In genomic region chr17:65041518-65041917, GRCh38 we compare ENCODE assay signal across 9 cellular contexts. TPM values are rescaled to one million over a fixed set of nuclear protein-coding genes. Genes with fewer than 3 reads are reported as not detected.
DNase-seq lines count a peak whose midpoint lies in the region; ATAC-seq and TF ChIP-seq lines count a peak whose summit lies in the region.
"Had no signal": no experiment of that assay in that cellular context is flagged by ENCODE, and none has a peak within 500 bp of the region (broad histone marks: within the 10 kb centered on the region; RNA-seq: fewer than 3 reads in every experiment).

No MANE protein-coding gene starts in this region.

- H3K9me3 ChIP-seq in liver (ENCODE audit: control insufficient read depth in 4 of 4, low read length in 3 of 4) (no peaks in the 10 kb centered on the region), transverse colon (no peaks in the 10 kb centered on the region)

- TF ChIP-seq CTCF in liver (IDR thresholded peaks at IDR 0.05; ENCODE audit: low read depth, low read length, missing input control) (no peak), transverse colon (IDR thresholded peaks at IDR 0.05) (no peak)

- DNase-seq in Right ventricle myocardium inferior (ENCODE audit: missing footprints) (no peak), Right ventricle myocardium superior (no peak), transverse colon (no peak), GDM1 (lab: John Stamatoyannopoulos, UW) (no peak)
- DNase-seq in activated naive CD4-positive, alpha-beta T cell treated with anti-CD3 and anti-CD28 coated beads, Interleukin-2, amount 10 ng/mL, durations not matched to agents 7 days and 5 days = peak; percentile 44
- DNase-seq: foreskin keratinocyte had no signal

- no peak for TF ChIP-seq POLR2A in transverse colon (IDR thresholded peaks at IDR 0.05)

- peak overlapping the region in 1 of 2 donors; percentile 16 for H3K9ac ChIP-seq in liver (ENCODE audit: low read depth in 1 of 2, low read length in 2 of 2)

- TF ChIP-seq RAD21 in liver (IDR thresholded peaks at IDR 0.05) = peak in 1 of 2 donors; percentile 16

- peaks cover 51% of the 10 kb centered on the region for H3K36me3 Mint-ChIP-seq in activated naive CD4-positive, alpha-beta T cell treated with anti-CD3 and anti-CD28 coated beads, Interleukin-2, amount 10 ng/mL, durations not matched to agents 7 days and 5 days

- intact Hi-C loops in Right ventricle myocardium inferior (cut with DNase I) = no loop called here
- intact Hi-C loops in Right ventricle myocardium superior (cut with DNase I) = no loop called here
- intact Hi-C loops in transverse colon (cut with DNase I; ENCODE audit: low total_unique reads) = no loop called here

- peaks cover 71% of the 10 kb centered on the region for H3K4me1 Mint-ChIP-seq in activated naive CD4-positive, alpha-beta T cell treated with anti-CD3 and anti-CD28 coated beads, Interleukin-2, amount 10 ng/mL, durations not matched to agents 7 days and 5 days

- H3K9me3 Mint-ChIP-seq in activated naive CD4-positive, alpha-beta T cell treated with anti-CD3 and anti-CD28 coated beads, Interleukin-2, amount 10 ng/mL, durations not matched to agents 7 days and 5 days = no peaks in the 10 kb centered on the region

- H3K27ac ChIP-seq in liver (ENCODE audit: low read depth in 1 of 2, low read length in 2 of 2) (peak overlapping the region; percentile 12 to 68), transverse colon (peak overlapping the region in 3 of 4 donors; percentile 6 to 39 (median 21))
- H3K27ac ChIP-seq: foreskin keratinocyte had no signal

- H3K36me3 ChIP-seq in liver (ENCODE audit: control insufficient read depth in 4 of 4, insufficient read depth in 3 of 4, low read depth in 1 of 4, low read length in 3 of 4) = peaks cover 0 to 4% (median 0%) of the 10 kb centered on the region in 4 donors
- no peaks in the 10 kb centered on the region for H3K36me3 ChIP-seq in transverse colon

- peaks cover 5 to 22% (median 13%) of the 10 kb centered on the region in 4 donors for H3K4me1 ChIP-seq in liver (ENCODE audit: control insufficient read depth in 4 of 4, insufficient read depth in 4 of 4, low read length in 3 of 4)
- H3K4me1 ChIP-seq in transverse colon = peaks cover 18 to 77% (median 38%) of the 10 kb centered on the region in 4 donors

- H3K27me3 Mint-ChIP-seq in activated naive CD4-positive, alpha-beta T cell treated with anti-CD3 and anti-CD28 coated beads, Interleukin-2, amount 10 ng/mL, durations not matched to agents 7 days and 5 days = no peaks in the 10 kb centered on the region

- TF ChIP-seq EP300 in transverse colon (IDR thresholded peaks at IDR 0.05; ENCODE audit: low read depth) = no peak

- H3K4me3 Mint-ChIP-seq in activated naive CD4-positive, alpha-beta T cell treated with anti-CD3 and anti-CD28 coated beads, Interleukin-2, amount 10 ng/mL, durations not matched to agents 7 days and 5 days = peak overlapping the region; percentile 30

- H3K4me3 ChIP-seq in liver (ENCODE audit: low read depth in 1 of 3, low read length in 3 of 3) (no peak overlapping the region), transverse colon (no peak overlapping the region)

- CTCF ChIA-PET in activated naive CD4-positive, alpha-beta T cell treated with anti-CD3 and anti-CD28 coated beads, Interleukin-2, amount 10 ng/mL, durations not matched to agents 7 days and 5 days (lab: Charles Lee) = interaction anchor here (1.0 to 1.6 kb wide), 2 partner anchors 9 to 61 kb away, joined by 3 read pairs; no protein-coding TSS in a partner anchor

- in situ Hi-C loops in transverse colon (cut with MboI; ENCODE audit: low pct_ligation_motif_present in 1 of 4, low pct_unique_long_range_greater_than_20kb in 1 of 4, low sequenced_read_pairs in 3 of 4) = no loop called here

- H3K27ac Mint-ChIP-seq in activated naive CD4-positive, alpha-beta T cell treated with anti-CD3 and anti-CD28 coated beads, Interleukin-2, amount 10 ng/mL, durations not matched to agents 7 days and 5 days = peak overlapping the region; percentile 84

- peak; percentile 37 for ATAC-seq in Right ventricle myocardium inferior
- ATAC-seq in Right ventricle myocardium superior (ENCODE audit: poor library complexity) = no peak
- no peak for ATAC-seq in HG03175 (IDR thresholded peaks at IDR 0.05; ENCODE audit: unreplicated experiment)
- ATAC-seq in GM21367 (IDR thresholded peaks at IDR 0.05; ENCODE audit: unreplicated experiment) = no peak
- ATAC-seq: foreskin keratinocyte had no signal

- H3K27me3 ChIP-seq in liver (ENCODE audit: control insufficient read depth in 4 of 4, insufficient read depth in 4 of 4, low read length in 3 of 4) (no peaks in the 10 kb centered on the region), transverse colon (no peaks in the 10 kb centered on the region)
- H3K27me3 ChIP-seq: foreskin keratinocyte had no signal

- WGBS in liver = 17% methylated on average over 4 of the region's 4 CpGs
- WGBS in transverse colon (ENCODE audit: low coverage in 1 of 2), 2 donors = 45% methylated on average over 4 of the region's 4 CpGs

TF ChIP-seq in liver, 16 proteins besides CTCF, POLR2A, EP300 and RAD21:
- TF ChIP-seq TAF1 (conservative IDR thresholded peaks at IDR 0.05) = no peak
- TF ChIP-seq ATF3 (IDR thresholded peaks at IDR 0.05) = no peak
- no peak for TF ChIP-seq SP1 (IDR thresholded peaks at IDR 0.05)
- TF ChIP-seq ZBTB33 (IDR thresholded peaks at IDR 0.05) = no peak
- no peak for TF ChIP-seq FOXA2 (IDR thresholded peaks at IDR 0.05)
- peak in 1 of 2 donors; percentile 60 for TF ChIP-seq RXRA (IDR thresholded peaks at IDR 0.05)
- no peak for TF ChIP-seq FOXA1 (IDR thresholded peaks at IDR 0.05)
- TF ChIP-seq EGR1 (IDR thresholded peaks at IDR 0.05; ENCODE audit: low read depth in 2 of 2) = no peak
- no peak for TF ChIP-seq REST (IDR thresholded peaks at IDR 0.05)
- peak; percentile 17 to 58 for TF ChIP-seq HNF4A (conservative IDR thresholded peaks at IDR 0.05)
- no peak for TF ChIP-seq GABPA (IDR thresholded peaks at IDR 0.05 in 1 of 2, conservative IDR thresholded peaks at IDR 0.05 in 1 of 2)
- no peak for TF ChIP-seq MAX (IDR thresholded peaks at IDR 0.05)
- TF ChIP-seq HNF4G (IDR thresholded peaks at IDR 0.05) = no peak
- no peak for TF ChIP-seq NR2F2 (IDR thresholded peaks at IDR 0.05)
- TF ChIP-seq YY1 (IDR thresholded peaks at IDR 0.05) = peak; percentile 22
- TF ChIP-seq JUND (IDR thresholded peaks at IDR 0.05) = no peak
TF ChIP-seq in liver: peak in this region for 3.

RNA-seq across cellular contexts. Expression of gene GNA13, which starts 15.0 kb away (rescaled TPM):
- total RNA-seq in Right ventricle myocardium inferior (22.1 TPM), Right ventricle myocardium superior (21.1 TPM), liver (10 to 100 TPM; 26.5 to 40.5 TPM), transverse colon (10 to 100 TPM; 37.8 to 89.4 (median 76.4) TPM)
- polyA plus RNA-seq in liver = 1 to 10 TPM; 7.6 to 8.8 TPM
